ENCODE assay signal across 9 cellular contexts in genomic region chr2:109470121-109470921, GRCh38.
A peak's percentile ranks its signal among the peaks of the same experiment; 100 is the strongest.
DNase-seq lines count a peak whose midpoint lies in the region; ATAC-seq and TF ChIP-seq lines count a peak whose summit lies in the region.
"Had no signal": no experiment of that assay in that cellular context is flagged by ENCODE, and none has a peak within 500 bp of the region (broad histone marks: within the 10 kb centered on the region; RNA-seq: fewer than 3 reads in every experiment).

No MANE protein-coding gene starts in this region.

- H3K4me2 ChIP-seq in Karpas-422 (ENCODE audit: low read depth, low read length, poor library complexity, severe bottlenecking): peak overlapping the region; percentile 11

- no peaks in the 10 kb centered on the region for H3K9me3 ChIP-seq in Karpas-422 (ENCODE audit: low read length)
- H3K9me3 ChIP-seq: Peyer's patch had no signal

- H3K4me3 ChIP-seq in Karpas-422 (ENCODE audit: low read length): no peak overlapping the region
- no peak overlapping the region for H3K4me3 ChIP-seq in skin epidermis
- H3K4me3 ChIP-seq: Peyer's patch had no signal

- H4K20me1 ChIP-seq in Karpas-422 (ENCODE audit: insufficient read depth, low read depth, low read length): no peaks in the 10 kb centered on the region

- no peaks in the 10 kb centered on the region for H3K27me3 ChIP-seq in Karpas-422 (ENCODE audit: low read length)
- H3K27me3 ChIP-seq: Peyer's patch had no signal

- H3K36me3 ChIP-seq in Karpas-422 (ENCODE audit: insufficient read depth, low read length): no peaks in the 10 kb centered on the region
- H3K36me3 ChIP-seq: Peyer's patch had no signal

- peaks cover 42% of the 10 kb centered on the region for H3K4me1 ChIP-seq in Karpas-422 (ENCODE audit: low read length)

- ATAC-seq in GM19372 (IDR thresholded peaks at IDR 0.05; ENCODE audit: low read depth, unreplicated experiment): peak; percentile 66

- TF ChIP-seq CTCF in GM10266 (IDR thresholded peaks at IDR 0.05; ENCODE audit: control insufficient read depth, insufficient read depth, low read depth, missing control alignments): no peak

- no peaks in the 10 kb centered on the region for H3K9me2 ChIP-seq in Karpas-422 (replicated peaks; ENCODE audit: insufficient read depth, low read length)

- peak; percentile 70 for DNase-seq in Karpas-422
- peak; percentile 53 for DNase-seq in dermis blood vessel endothelial cell
- DNase-seq in CD1c-positive myeloid dendritic cell (ENCODE audit: extremely low spot score): no peak
- no peak for DNase-seq in ecto neural progenitor cell (ENCODE audit: low spot score)
- DNase-seq in NCI-H748 treated with DMSO at 0.1 percent for 48 hours (lab: John Stamatoyannopoulos, UW): no peak
- no peak for DNase-seq in GM10266 (ENCODE audit: extremely low spot score)

- H2AFZ ChIP-seq in Karpas-422 (ENCODE audit: low read length): no peak overlapping the region

- peak overlapping the region; percentile 23; the same call in 1 of the 2 replicates for H3K27ac ChIP-seq in Karpas-422 (ENCODE audit: low read length)
- peak overlapping the region in 13 of 21 experiments; percentile 4 to 79 (median 44) for H3K27ac ChIP-seq in skin epidermis

- H3K9ac ChIP-seq in Karpas-422 (ENCODE audit: low read length): no peak overlapping the region

- H3K79me2 ChIP-seq in Karpas-422 (ENCODE audit: low read length): no peaks in the 10 kb centered on the region

Comparison
In these comparisons a context has a peak if more than half of its experiments do, and no peak if none do; other contexts are left out.
1. DNase-seq: peak in Karpas-422 (single experiment) and dermis blood vessel endothelial cell (single experiment); none in CD1c-positive myeloid dendritic cell (single experiment), ecto neural progenitor cell (single experiment), NCI-H748 treated with DMSO at 0.1 percent for 48 hours (single experiment) and GM10266 (single experiment).